In genomic region chr9:112553256-112553826, GRCh38 we compare ENCODE assay signal across 20 cellular contexts.
"Had no signal": no experiment of that assay in that cellular context is flagged by ENCODE, and none has a peak within 500 bp of the region (broad histone marks: within the 10 kb centered on the region; RNA-seq: fewer than 3 reads in every experiment).

No MANE protein-coding gene starts in this region.

- DNase-seq: colonic mucosa; effector CD8-positive, alpha-beta T cell; endodermal cell; foreskin fibroblast; gastrocnemius medialis; head of caudate nucleus; natural killer cell; occipital lobe; ovary; stimulated activated CD4-positive, alpha-beta T cell treated with anti-CD3 and anti-CD28 coated beads, Interleukin-2, amount 100 ng/mL, for 24 hours; stimulated activated CD4-positive, alpha-beta T cell treated with anti-CD3 and anti-CD28 coated beads, Interleukin-4, amount 100 ng/mL, for 24 hours; stimulated activated naive CD8-positive, alpha-beta T cell treated with anti-CD3 and anti-CD28 coated beads, Interleukin-15, Interleukin-2, amounts not matched to agents 100 U/mL and 50 U/mL, for 24 hours; transverse colon; upper lobe of right lung; uterus had no signal

- H3K27ac Mint-ChIP-seq: dendritic cell treated with granulocyte-macrophage colony-stimulating factor and Interleukin-4, amounts not matched to agents 40 ng/mL and 50 ng/mL, for 4 days; endodermal cell; memory B cell; natural killer cell; stimulated activated effector memory CD8-positive, alpha-beta T cell treated with anti-CD3 and anti-CD28 coated beads, Interleukin-12 subunit alpha, Interleukin-12 subunit beta, amount 100 ng/mL, for 72 hours had no signal

- ATAC-seq: esophagus mucosa; gastrocnemius medialis; natural killer cell; sciatic nerve; stimulated activated effector memory CD8-positive, alpha-beta T cell treated with anti-CD3 and anti-CD28 coated beads, Interleukin-12 subunit alpha, Interleukin-12 subunit beta, amount 100 ng/mL, for 72 hours; stimulated activated naive CD8-positive, alpha-beta T cell treated with anti-CD3 and anti-CD28 coated beads, Interleukin-15, Interleukin-2, amounts not matched to agents 100 U/mL and 50 U/mL, for 24 hours; upper lobe of right lung had no signal

- H3K36me3 Mint-ChIP-seq: memory B cell; natural killer cell; stimulated activated effector memory CD8-positive, alpha-beta T cell treated with anti-CD3 and anti-CD28 coated beads, Interleukin-12 subunit alpha, Interleukin-12 subunit beta, amount 100 ng/mL, for 72 hours had no signal

- H3K27me3 Mint-ChIP-seq: dendritic cell treated with granulocyte-macrophage colony-stimulating factor and Interleukin-4, amounts not matched to agents 40 ng/mL and 50 ng/mL, for 4 days; memory B cell had no signal

- H3K9me3 Mint-ChIP-seq: dendritic cell treated with granulocyte-macrophage colony-stimulating factor and Interleukin-4, amounts not matched to agents 40 ng/mL and 50 ng/mL, for 4 days; endodermal cell; memory B cell; natural killer cell; stimulated activated effector memory CD8-positive, alpha-beta T cell treated with anti-CD3 and anti-CD28 coated beads, Interleukin-12 subunit alpha, Interleukin-12 subunit beta, amount 100 ng/mL, for 72 hours had no signal

- H3K4me3 Mint-ChIP-seq: dendritic cell treated with granulocyte-macrophage colony-stimulating factor and Interleukin-4, amounts not matched to agents 40 ng/mL and 50 ng/mL, for 4 days; endodermal cell; memory B cell; natural killer cell; stimulated activated effector memory CD8-positive, alpha-beta T cell treated with anti-CD3 and anti-CD28 coated beads, Interleukin-12 subunit alpha, Interleukin-12 subunit beta, amount 100 ng/mL, for 72 hours had no signal
